ENCODE assay signal across 28 cellular contexts in the genomic region with DNA sequence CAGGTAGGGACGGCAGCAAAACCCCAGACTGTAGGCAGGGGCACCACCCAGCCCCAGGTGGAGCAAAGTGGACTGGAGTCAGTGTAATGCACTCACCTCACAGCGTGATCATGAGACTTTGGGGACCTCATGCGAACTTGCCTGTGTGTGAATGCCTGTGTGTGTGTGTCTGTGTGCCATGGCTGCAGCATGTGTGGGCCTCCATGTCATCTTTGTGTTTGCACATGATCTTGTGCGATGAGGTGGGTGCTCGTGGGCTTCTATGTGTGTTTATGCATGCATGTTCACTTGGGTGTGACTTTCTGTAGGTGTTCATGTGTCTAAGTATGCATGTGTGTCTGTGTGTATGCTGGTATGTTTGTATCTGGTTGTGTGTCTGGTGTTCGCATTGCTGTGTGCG.
"Had no signal": no experiment of that assay in that cellular context is flagged by ENCODE, and none has a peak within 500 bp of the region (broad histone marks: within the 10 kb centered on the region; RNA-seq: fewer than 3 reads in every experiment).

No MANE protein-coding gene starts in this region.

- H3K27me3 ChIP-seq: body of pancreas, gastrocnemius medialis had no signal

- H3K4me3 ChIP-seq: adrenal gland, body of pancreas, esophagus muscularis mucosa, gastrocnemius medialis had no signal

- H3K4me1 ChIP-seq: adrenal gland, body of pancreas, foreskin keratinocyte had no signal

- H3K9me3 Mint-ChIP-seq: activated CD4-positive, alpha-beta memory T cell treated with anti-CD3 and anti-CD28 coated beads for 36 hours; activated CD4-positive, alpha-beta T cell treated with anti-CD3 and anti-CD28 coated beads, Interleukin-2, amount 10 ng/mL, durations not matched to agents 24 days and 14 days; activated naive CD4-positive, alpha-beta T cell treated with anti-CD3 and anti-CD28 coated beads for 36 hours; activated naive CD4-positive, alpha-beta T cell treated with anti-CD3 and anti-CD28 coated beads, Interleukin-2, amount 50 U/mL, for 24 hours; activated naive CD8-positive, alpha-beta T cell treated with anti-CD3 and anti-CD28 coated beads for 36 hours; activated naive CD8-positive, alpha-beta T cell treated with anti-CD3 and anti-CD28 coated beads, Interleukin-2, amount 50 U/mL, for 24 hours; activated T-cell treated with anti-CD3 and anti-CD28 coated beads, Interleukin-2, amount 50 U/mL, for 4 hours; activated T-helper 2 cell treated with anti-CD3 and anti-CD28 coated beads, Interferon-gamma antibody, Interleukin-2, Interleukin-4, amounts not matched to agents 10 μg/mL and 5 μg/mL and 100 μg/mL, durations not matched to agents 14 hours and 24 hours and 36 hours; effector memory CD8-positive, alpha-beta T cell had no signal

- FAIRE-seq: colon had no signal

- H3K4me3 Mint-ChIP-seq: activated CD4-positive, alpha-beta memory T cell treated with anti-CD3 and anti-CD28 coated beads for 36 hours; activated CD4-positive, alpha-beta T cell treated with anti-CD3 and anti-CD28 coated beads for 36 hours; activated CD4-positive, alpha-beta T cell treated with anti-CD3 and anti-CD28 coated beads, Interleukin-2, amount 10 ng/mL, durations not matched to agents 24 days and 14 days; activated CD8-positive, alpha-beta T cell treated with anti-CD3 and anti-CD28 coated beads, Interleukin-2, amount 10 ng/mL, durations not matched to agents 7 days and 5 days; activated naive CD4-positive, alpha-beta T cell treated with anti-CD3 and anti-CD28 coated beads for 36 hours; activated naive CD4-positive, alpha-beta T cell treated with anti-CD3 and anti-CD28 coated beads, Interleukin-2, amount 50 U/mL, for 24 hours; activated naive CD8-positive, alpha-beta T cell treated with anti-CD3 and anti-CD28 coated beads for 36 hours; activated naive CD8-positive, alpha-beta T cell treated with anti-CD3 and anti-CD28 coated beads, Interleukin-2, amount 50 U/mL, for 24 hours; activated T-cell treated with anti-CD3 and anti-CD28 coated beads, Interleukin-2, amount 50 U/mL, for 4 hours; effector memory CD8-positive, alpha-beta T cell had no signal

- DNase-seq: activated CD4-positive, alpha-beta memory T cell treated with anti-CD3 and anti-CD28 coated beads for 36 hours; activated CD4-positive, alpha-beta T cell treated with anti-CD3 and anti-CD28 coated beads for 36 hours; activated CD4-positive, alpha-beta T cell treated with anti-CD3 and anti-CD28 coated beads, Interleukin-2, amount 10 ng/mL, durations not matched to agents 24 days and 14 days; activated CD4-positive, CD25-positive, alpha-beta regulatory T cell; activated CD4-positive, CD25-positive, alpha-beta regulatory T cell treated with anti-CD3 and anti-CD28 coated beads, Interleukin-2, amount 50 U/mL, for 72 hours; activated CD8-positive, alpha-beta T cell treated with anti-CD3 and anti-CD28 coated beads, Interleukin-2, amount 10 ng/mL, durations not matched to agents 7 days and 5 days; activated effector memory CD4-positive, alpha-beta T cell treated with anti-CD3 and anti-CD28 coated beads, Interleukin-2, amount 50 U/mL, for 16 hours; activated naive CD4-positive, alpha-beta T cell treated with anti-CD3 and anti-CD28 coated beads for 36 hours; activated naive CD8-positive, alpha-beta T cell treated with anti-CD3 and anti-CD28 coated beads for 36 hours; activated naive CD8-positive, alpha-beta T cell treated with anti-CD3 and anti-CD28 coated beads, Interleukin-2, amount 50 U/mL, for 24 hours; activated T-cell treated with anti-CD3 and anti-CD28 coated beads, Interleukin-2, amount 50 U/mL, for 4 hours; adrenal gland; amygdala; aorta; body of pancreas; caudate nucleus; cortex of kidney; dermis blood vessel endothelial cell; effector CD4-positive, alpha-beta T cell; effector memory CD8-positive, alpha-beta T cell; erythroblast; foreskin keratinocyte; gastrocnemius medialis; T-helper 2 cell had no signal

- H3K27ac ChIP-seq: adrenal gland, body of pancreas, esophagus muscularis mucosa, foreskin keratinocyte, gastrocnemius medialis had no signal

- H3K36me3 ChIP-seq: adrenal gland, esophagus muscularis mucosa, gastrocnemius medialis had no signal

- H3K36me3 Mint-ChIP-seq: activated CD4-positive, alpha-beta memory T cell treated with anti-CD3 and anti-CD28 coated beads for 36 hours; activated naive CD4-positive, alpha-beta T cell treated with anti-CD3 and anti-CD28 coated beads, Interleukin-2, amount 50 U/mL, for 24 hours; activated naive CD8-positive, alpha-beta T cell treated with anti-CD3 and anti-CD28 coated beads for 36 hours had no signal

- ATAC-seq: activated CD4-positive, alpha-beta T cell treated with anti-CD3 and anti-CD28 coated beads for 36 hours; activated CD8-positive, alpha-beta T cell treated with anti-CD3 and anti-CD28 coated beads, Interleukin-2, amount 10 ng/mL, durations not matched to agents 7 days and 5 days; activated naive CD8-positive, alpha-beta T cell treated with anti-CD3 and anti-CD28 coated beads, Interleukin-2, amount 50 U/mL, for 24 hours; activated T-cell treated with anti-CD3 and anti-CD28 coated beads, Interleukin-2, amount 50 U/mL, for 4 hours; body of pancreas; effector memory CD8-positive, alpha-beta T cell; foreskin keratinocyte; gastrocnemius medialis had no signal

- H3K4me1 Mint-ChIP-seq: activated CD4-positive, alpha-beta T cell treated with anti-CD3 and anti-CD28 coated beads for 36 hours; activated CD4-positive, alpha-beta T cell treated with anti-CD3 and anti-CD28 coated beads, Interleukin-2, amount 10 ng/mL, durations not matched to agents 24 days and 14 days; activated naive CD4-positive, alpha-beta T cell treated with anti-CD3 and anti-CD28 coated beads, Interleukin-2, amount 50 U/mL, for 24 hours; activated naive CD8-positive, alpha-beta T cell treated with anti-CD3 and anti-CD28 coated beads for 36 hours; activated naive CD8-positive, alpha-beta T cell treated with anti-CD3 and anti-CD28 coated beads, Interleukin-2, amount 50 U/mL, for 24 hours had no signal

- H3K27ac Mint-ChIP-seq: activated CD4-positive, alpha-beta memory T cell treated with anti-CD3 and anti-CD28 coated beads for 36 hours; activated CD4-positive, alpha-beta T cell treated with anti-CD3 and anti-CD28 coated beads for 36 hours; activated CD4-positive, alpha-beta T cell treated with anti-CD3 and anti-CD28 coated beads, Interleukin-2, amount 10 ng/mL, durations not matched to agents 24 days and 14 days; activated CD8-positive, alpha-beta T cell treated with anti-CD3 and anti-CD28 coated beads, Interleukin-2, amount 10 ng/mL, durations not matched to agents 7 days and 5 days; activated naive CD4-positive, alpha-beta T cell treated with anti-CD3 and anti-CD28 coated beads for 36 hours; activated naive CD4-positive, alpha-beta T cell treated with anti-CD3 and anti-CD28 coated beads, Interleukin-2, amount 50 U/mL, for 24 hours; activated naive CD8-positive, alpha-beta T cell treated with anti-CD3 and anti-CD28 coated beads for 36 hours; activated naive CD8-positive, alpha-beta T cell treated with anti-CD3 and anti-CD28 coated beads, Interleukin-2, amount 50 U/mL, for 24 hours; activated T-helper 2 cell treated with anti-CD3 and anti-CD28 coated beads, Interferon-gamma antibody, Interleukin-2, Interleukin-4, amounts not matched to agents 10 μg/mL and 5 μg/mL and 100 μg/mL, durations not matched to agents 14 hours and 24 hours and 36 hours; effector memory CD8-positive, alpha-beta T cell had no signal

- H3K9me3 ChIP-seq: adrenal gland, body of pancreas, esophagus muscularis mucosa, gastrocnemius medialis had no signal
